ENCODE assay signal across 8 cellular contexts in genomic region chr4:89438102-89438831, GRCh38.
DNase-seq lines count a peak whose midpoint lies in the region; ATAC-seq, FAIRE-seq and TF ChIP-seq lines count a peak whose summit lies in the region.

No MANE protein-coding gene starts in this region.

- peak overlapping the region; percentile 13 for H2AFZ ChIP-seq in astrocyte (ENCODE audit: low read depth, low read length)

- H3K4me3 ChIP-seq in Caco-2 (ENCODE audit: low read depth, low read length) = no peak overlapping the region
- H3K4me3 ChIP-seq in astrocyte (ENCODE audit: insufficient read depth, low read depth, low read length) = no peak overlapping the region

- H4K20me1 ChIP-seq in astrocyte (ENCODE audit: insufficient read depth, low read length) = no peaks in the 10 kb centered on the region

- H3K27me3 ChIP-seq in Caco-2 (replicated peaks; ENCODE audit: control insufficient read depth, insufficient read depth, low read length) (no peaks in the 10 kb centered on the region), astrocyte (ENCODE audit: insufficient read depth, low read length) (no peaks in the 10 kb centered on the region)

- H3K27ac Mint-ChIP-seq in Caco-2 (ENCODE audit: unreplicated experiment) = no peak overlapping the region
- H3K27ac Mint-ChIP-seq in T-helper 17 cell = peak overlapping the region; percentile 87
- no peak overlapping the region for H3K27ac Mint-ChIP-seq in astrocyte (ENCODE audit: unreplicated experiment)

- H3K79me2 ChIP-seq in astrocyte (ENCODE audit: insufficient read depth, low read length) = no peaks in the 10 kb centered on the region

- no TSS peak for BruUV-seq in Caco-2 (replicated peaks; lab: Mats Ljungman, UMichigan)

- DNase-seq in Caco-2 = peak; percentile 37 to 52
- DNase-seq in HT-29 (ENCODE audit: low spot score) = peak; percentile 78
- peak; percentile 17 to 38 (median 21) for DNase-seq in T-helper 17 cell
- DNase-seq in astrocyte (ENCODE audit: low read depth) = no peak
- DNase-seq in left lobe of liver (ENCODE audit: low spot score) = no peak
- peak; percentile 6 to 34 for DNase-seq in stimulated activated CD8-positive, alpha-beta memory T cell treated with anti-CD3 and anti-CD28 coated beads, Interleukin-7, amount 100 ng/mL, for 48 hours (ENCODE audit: extremely low read depth in 1 of 2, low read depth in 1 of 2)
- DNase-seq in SHP77 treated with DMSO at 0.1 percent for 48 hours (lab: John Stamatoyannopoulos, UW) = no peak

- no peaks in the 10 kb centered on the region for H3K4me1 Mint-ChIP-seq in Caco-2 (ENCODE audit: low read depth, unreplicated experiment)
- H3K4me1 Mint-ChIP-seq in T-helper 17 cell = peaks cover 17% of the 10 kb centered on the region
- H3K4me1 Mint-ChIP-seq in astrocyte (ENCODE audit: low read depth, unreplicated experiment) = no peaks in the 10 kb centered on the region

- no peak overlapping the region for H3K4me2 ChIP-seq in astrocyte (ENCODE audit: low read length)

- H3K27me3 Mint-ChIP-seq in Caco-2 (ENCODE audit: insufficient read depth, unreplicated experiment) (peaks cover 11% of the 10 kb centered on the region), T-helper 17 cell (peaks cover 9% of the 10 kb centered on the region), astrocyte (ENCODE audit: low read depth, unreplicated experiment) (no peaks in the 10 kb centered on the region)

- TF ChIP-seq CTCF in Caco-2 (IDR thresholded peaks at IDR 0.05; ENCODE audit: insufficient read depth in 1 of 2, low read depth in 1 of 2, low read length in 1 of 2, severe bottlenecking in 1 of 2, unreplicated experiment in 1 of 2) = peak; percentile 24 to 46
- peak; percentile 18 for TF ChIP-seq CTCF in astrocyte (IDR thresholded peaks at IDR 0.05; ENCODE audit: insufficient read depth, low read depth, low read length)

- CTCF ChIA-PET in Caco-2 (lab: Charles Lee) = no interaction called here

- H3K9me3 Mint-ChIP-seq in Caco-2 (ENCODE audit: unreplicated experiment) (no peaks in the 10 kb centered on the region), astrocyte (ENCODE audit: unreplicated experiment) (no peaks in the 10 kb centered on the region)

- no peak overlapping the region for H3K9ac ChIP-seq in astrocyte (ENCODE audit: low read length)

- H3K9me3 ChIP-seq in Caco-2 (no peaks in the 10 kb centered on the region), T-helper 17 cell (ENCODE audit: control insufficient read depth, low read length, poor library complexity, severe bottlenecking) (no peaks in the 10 kb centered on the region), astrocyte (ENCODE audit: insufficient read depth, low read depth, low read length) (no peaks in the 10 kb centered on the region)

- POLR2A ChIA-PET in Caco-2 (lab: Charles Lee) = no interaction called here

- ATAC-seq in GM19468 (IDR thresholded peaks at IDR 0.05; ENCODE audit: extremely low read depth, unreplicated experiment) (peak; percentile 48), T-helper 17 cell (peak; percentile 91), left lobe of liver (peak; percentile 70)

- intact Hi-C loops in Caco-2 (cut with micrococcal nuclease; ENCODE audit: unreplicated experiment) = loop anchor here (2.0 to 10.0 kb wide), 2 partner anchors 183 to 463 kb away; no protein-coding TSS in a partner anchor

- FAIRE-seq in astrocyte (lab: Jason Lieb, UNC) = no peak

- no peak overlapping the region for H3K27ac ChIP-seq in astrocyte (ENCODE audit: low read depth, low read length)

- H3K4me1 ChIP-seq in Caco-2 (no peaks in the 10 kb centered on the region), astrocyte (ENCODE audit: insufficient read depth, low read length) (peaks cover 4% of the 10 kb centered on the region)

- H3K36me3 Mint-ChIP-seq in Caco-2 (ENCODE audit: insufficient read depth, unreplicated experiment) = no peaks in the 10 kb centered on the region
- H3K36me3 Mint-ChIP-seq in T-helper 17 cell (ENCODE audit: low read depth) = no peaks in the 10 kb centered on the region
- no peaks in the 10 kb centered on the region for H3K36me3 Mint-ChIP-seq in astrocyte (ENCODE audit: low read depth, unreplicated experiment)

- no peaks in the 10 kb centered on the region for H3K36me3 ChIP-seq in Caco-2 (ENCODE audit: control insufficient read depth, insufficient read depth, low read length)
- no peaks in the 10 kb centered on the region for H3K36me3 ChIP-seq in astrocyte (ENCODE audit: insufficient read depth, low read length)

- H3K4me3 Mint-ChIP-seq in Caco-2 (ENCODE audit: unreplicated experiment) = no peak overlapping the region
- peak overlapping the region; percentile 78 for H3K4me3 Mint-ChIP-seq in T-helper 17 cell
- no peak overlapping the region for H3K4me3 Mint-ChIP-seq in astrocyte (ENCODE audit: unreplicated experiment)

Comparison
In these comparisons a context has a peak if more than half of its experiments do, and no peak if none do; other contexts are left out.
1. DNase-seq: peak in Caco-2 (2 of 2), HT-29 (single experiment), T-helper 17 cell (3 of 3) and stimulated activated CD8-positive, alpha-beta memory T cell treated with anti-CD3 and anti-CD28 coated beads, Interleukin-7, amount 100 ng/mL, for 48 hours (2 of 2); none in astrocyte (single experiment), left lobe of liver (single experiment) and SHP77 treated with DMSO at 0.1 percent for 48 hours (single experiment).
2. Peak in every context shown above with its lines, with median percentiles within 50 percentile points of each other: ATAC-seq.